Comparison of ENCODE assay signal across 8 cellular contexts in the genomic region with DNA sequence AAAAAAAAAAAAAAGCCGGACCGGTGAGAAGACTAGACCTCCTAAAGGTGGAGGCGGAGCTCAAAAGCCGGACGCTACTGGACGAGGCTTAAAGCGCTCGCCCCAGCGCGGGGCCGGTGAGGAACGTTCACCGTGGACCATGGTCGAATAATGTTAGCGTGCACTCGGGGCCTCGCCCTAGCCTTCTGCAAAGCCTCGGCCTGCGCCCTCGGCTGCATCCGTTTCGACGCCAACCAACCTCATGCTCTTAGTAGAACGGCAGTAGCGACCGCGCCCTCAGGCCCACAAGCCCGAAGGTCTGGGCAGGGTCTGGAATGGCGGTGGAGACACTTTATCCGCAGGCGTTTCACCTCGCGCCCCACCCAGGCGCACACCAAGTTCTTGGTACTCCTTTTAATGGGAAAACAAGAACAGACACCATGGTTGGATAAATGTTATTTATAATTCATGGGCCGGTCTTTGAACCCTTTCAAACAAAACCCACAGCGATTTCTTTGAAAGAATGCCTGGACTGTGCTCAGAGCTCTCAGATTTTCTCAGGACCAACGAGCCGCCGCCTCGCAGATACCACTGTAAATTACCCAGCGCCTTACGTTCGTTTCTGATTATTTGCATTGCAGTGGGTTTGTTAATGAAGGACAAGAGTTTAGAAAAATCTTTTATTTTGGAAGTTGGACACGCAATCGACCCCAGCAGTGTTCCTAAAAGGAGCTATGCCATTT. TPM values are rescaled to one million over a fixed set of nuclear protein-coding genes. Genes with fewer than 3 reads are reported as not detected.
DNase-seq lines count a peak whose midpoint lies in the region; ATAC-seq and TF ChIP-seq lines count a peak whose summit lies in the region.

No MANE protein-coding gene starts in this region.

- 0 out of 2 replicates have a peak, but pooled peaks cover 4% of the 10 kb centered on the region for H4K20me1 ChIP-seq in SK-N-SH (ENCODE audit: insufficient read depth)

- peak overlapping the region; percentile 87 for H2AFZ ChIP-seq in SK-N-SH (ENCODE audit: low read depth)

- H3K27ac ChIP-seq in SK-N-SH (ENCODE audit: low read depth in 2 of 2, low read length in 1 of 2) (peak overlapping the region; percentile 95 to 99), spleen (peak overlapping the region in 4 of 8 donors; percentile 44 to 82 (median 62)), ovary (no peak overlapping the region)

- TF ChIP-seq EP300 in SK-N-SH (IDR thresholded peaks at IDR 0.05; ENCODE audit: borderline replicate concordance in 1 of 2, low read depth in 1 of 2, low read length in 1 of 2): no peak
- no peak for TF ChIP-seq EP300 in ovary (IDR thresholded peaks at IDR 0.05)

- peak overlapping the region; percentile 91 for H3K9ac ChIP-seq in SK-N-SH

- no peaks in the 10 kb centered on the region for H3K9me3 ChIP-seq in SK-N-SH
- H3K9me3 ChIP-seq in spleen: peaks cover 0 to 3% (median 0%) of the 10 kb centered on the region in 8 donors
- no peaks in the 10 kb centered on the region for H3K9me3 ChIP-seq in ovary

- peaks cover 0 to 1% of the 10 kb centered on the region in 2 experiments for H3K36me3 ChIP-seq in SK-N-SH (replicated peaks in 1 of 2; ENCODE audit: control insufficient read depth in 1 of 2, insufficient read depth in 2 of 2, low read length in 1 of 2)
- no peaks in the 10 kb centered on the region for H3K36me3 ChIP-seq in spleen
- no peaks in the 10 kb centered on the region for H3K36me3 ChIP-seq in ovary

- H3K4me1 ChIP-seq in SK-N-SH (ENCODE audit: control insufficient read depth in 1 of 2, insufficient read depth in 2 of 2, low read depth in 1 of 2, low read length in 1 of 2) (peaks cover 4 to 26% of the 10 kb centered on the region in 2 experiments; a peak in 2 of 4 replicates), spleen (peaks cover 27 to 57% (median 53%) of the 10 kb centered on the region in 6 donors), ovary (ENCODE audit: insufficient read depth) (peaks cover 9% of the 10 kb centered on the region)

- 88% methylated on average over 44 of the region's 45 CpGs for WGBS in SK-N-SH (ENCODE audit: low lambda C conversion rate)
- 7 to 9% (median 8%) methylated on average over 36 to 45 of the region's 45 CpGs for WGBS in spleen, 5 donors
- WGBS in ovary, 3 donors: 12 to 14% (median 13%) methylated on average over 45 of the region's 45 CpGs

- H3K79me2 ChIP-seq in SK-N-SH (ENCODE audit: insufficient read depth): peaks cover 22% of the 10 kb centered on the region

- H3K4me2 ChIP-seq in SK-N-SH: peak overlapping the region; percentile 91

- H3K4me3 ChIP-seq in SK-N-SH (ENCODE audit: low read depth in 2 of 2, low read length in 1 of 2): peak overlapping the region; percentile 54 to 67
- H3K4me3 ChIP-seq in foreskin fibroblast (ENCODE audit: low read depth in 1 of 2, low read length in 2 of 2): peak overlapping the region; percentile 43 to 89
- H3K4me3 ChIP-seq in spleen: peak overlapping the region in 7 of 8 donors; percentile 8 to 67 (median 32)
- H3K4me3 ChIP-seq in ovary: no peak overlapping the region

- H3K27me3 ChIP-seq in SK-N-SH (ENCODE audit: insufficient read depth) (no peaks in the 10 kb centered on the region), spleen (replicated peaks in 1 of 7) (peaks cover 14 to 93% (median 76%) of the 10 kb centered on the region in 7 donors), ovary (peaks cover 20% of the 10 kb centered on the region)

- no peaks in the 10 kb centered on the region for H3K9me2 ChIP-seq in SK-N-SH

- intact Hi-C loops in spleen (cut with DNase I; ENCODE audit: low total_unique reads) (no loop called here), sciatic nerve (cut with DNase I) (no loop called here), ovary (cut with DNase I) (no loop called here)

- no peak for ATAC-seq in SK-N-SH treated with all-trans-retinoic acid at 6 μM for 48 hours
- no peak for ATAC-seq in sciatic nerve

- no peak for TF ChIP-seq RAD21 in SK-N-SH (IDR thresholded peaks at IDR 0.05; ENCODE audit: low read length)

- CTCF ChIA-PET in SK-N-SH (lab: Yijun Ruan, JAX): interaction anchor here (0.9 to 4.5 kb wide), 6 partner anchors 11 to 185 kb away, joined by 3 to 29 read pairs (median 4); no protein-coding TSS in a partner anchor

- POLR2A ChIA-PET in SK-N-SH (lab: Yijun Ruan, JAX): interaction anchor here (1.1 to 1.6 kb wide), 3 partner anchors 22 to 135 kb away, joined by 5 to 12 read pairs (median 5); a partner anchor contains a TSS

- no peak for DNase-seq in SK-N-SH
- DNase-seq in SK-N-DZ (ENCODE audit: low spot score): peak; percentile 52
- DNase-seq in foreskin fibroblast: peak; percentile 10 to 58
- peak; percentile 82 for DNase-seq in spleen
- DNase-seq in sciatic nerve (ENCODE audit: low spot score): no peak
- no peak for DNase-seq in ovary
- no peak for DNase-seq in NOMO-1 treated with dmso at 0.1 percent for 144 hours (lab: John Stamatoyannopoulos, UW; ENCODE audit: unreplicated experiment)

- TF ChIP-seq CTCF in SK-N-SH (IDR thresholded peaks at IDR 0.05) (no peak), foreskin fibroblast (IDR thresholded peaks at IDR 0.05; ENCODE audit: low read depth, low read length) (no peak), spleen (IDR thresholded peaks at IDR 0.05 in 8 of 11, conservative IDR thresholded peaks at IDR 0.05 in 3 of 11) (no peak), ovary (IDR thresholded peaks at IDR 0.05) (no peak)

- peaks cover 8% of the 10 kb centered on the region for H3F3A ChIP-seq in SK-N-SH (replicated peaks; ENCODE audit: insufficient read depth)

- TF ChIP-seq POLR2A in spleen (IDR thresholded peaks at IDR 0.05) (no peak), ovary (IDR thresholded peaks at IDR 0.05) (no peak)

TF ChIP-seq in SK-N-SH, 30 proteins besides CTCF, POLR2A, EP300 and RAD21:
- no peak for TF ChIP-seq FOSL2 (IDR thresholded peaks at IDR 0.05; ENCODE audit: borderline replicate concordance, low read depth)
- TF ChIP-seq FOXM1 (IDR thresholded peaks at IDR 0.05; ENCODE audit: low read depth): no peak
- TF ChIP-seq, protein P1, sequence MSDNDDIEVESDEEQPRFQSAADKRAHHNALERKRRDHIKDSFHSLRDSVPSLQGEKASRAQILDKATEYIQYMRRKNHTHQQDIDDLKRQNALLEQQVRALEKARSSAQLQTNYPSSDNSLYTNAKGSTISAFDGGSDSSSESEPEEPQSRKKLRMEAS (IDR thresholded peaks at IDR 0.05; ENCODE audit: low read depth): no peak
- no peak for TF ChIP-seq ELF1 (IDR thresholded peaks at IDR 0.05)

TF ChIP-seq in SK-N-SH treated with all-trans-retinoic acid at 6 μM for 48 hours, 23 proteins besides CTCF, POLR2A, EP300 and RAD21:
- TF ChIP-seq ZNF565 (CRISPR knock-in tag; conservative IDR thresholded peaks at IDR 0.05; ENCODE audit: low read depth): no peak
- TF ChIP-seq, protein P2, sequence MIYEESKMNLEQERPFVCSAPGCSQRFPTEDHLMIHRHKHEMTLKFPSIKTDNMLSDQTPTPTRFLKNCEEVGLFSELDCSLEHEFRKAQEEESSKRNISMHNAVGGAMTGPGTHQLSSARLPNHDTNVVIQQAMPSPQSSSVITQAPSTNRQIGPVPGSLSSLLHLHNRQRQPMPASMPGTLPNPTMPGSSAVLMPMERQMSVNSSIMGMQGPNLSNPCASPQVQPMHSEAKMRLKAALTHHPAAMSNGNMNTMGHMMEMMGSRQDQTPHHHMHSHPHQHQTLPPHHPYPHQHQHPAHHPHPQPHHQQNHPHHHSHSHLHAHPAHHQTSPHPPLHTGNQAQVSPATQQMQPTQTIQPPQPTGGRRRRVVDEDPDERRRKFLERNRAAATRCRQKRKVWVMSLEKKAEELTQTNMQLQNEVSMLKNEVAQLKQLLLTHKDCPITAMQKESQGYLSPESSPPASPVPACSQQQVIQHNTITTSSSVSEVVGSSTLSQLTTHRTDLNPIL (CRISPR knock-in tag; IDR thresholded peaks at IDR 0.05; ENCODE audit: low read depth): no peak

RNA-seq across cellular contexts. Expression of a gene that starts 1.3 kb away (rescaled TPM):
- polyA plus RNA-seq in SK-N-SH (2012; rRNA removed) (3.5 and 6.0 TPM in 2 replicates), spleen (under 1 TPM; 0.20 to 0.29 (median 0.22) TPM), ovary (not detected)
- 2.2 and 3.2 TPM in 2 replicates for polyA plus RNA-seq in SK-N-SH (2012; cell fraction: cytosol; rRNA removed)
- polyA plus RNA-seq in SK-N-SH (2012; cell fraction: nucleus; rRNA removed): 23.1 and 25.6 TPM in 2 replicates
- 10.2 and 11.3 TPM in 2 replicates for polyA plus RNA-seq in SK-N-DZ (2014; cell fraction: cytosol; rRNA removed)
- 19.9 and 23.2 TPM in 2 replicates for polyA plus RNA-seq in SK-N-DZ (2014; cell fraction: nucleus; rRNA removed)
- total RNA-seq in spleen (1 to 10 TPM in 1 of 7 donors, under 1 TPM in 6; 0.32 to 1.1 (median 0.52) TPM), sciatic nerve (0.31 TPM), ovary (not detected)

RNA-seq across cellular contexts. Expression of a gene that starts 24.0 kb away (rescaled TPM):
- polyA plus RNA-seq in SK-N-SH (2012; rRNA removed) (122 and 164 TPM in 2 replicates), spleen (10 to 100 TPM; 49.7 to 86.8 (median 65.2) TPM), ovary (10 to 100 TPM; 46.7 to 97.4 TPM)
- 172 and 191 TPM in 2 replicates for polyA plus RNA-seq in SK-N-SH (2012; cell fraction: cytosol; rRNA removed)
- 45.2 and 94.3 TPM in 2 replicates for polyA plus RNA-seq in SK-N-SH (2012; cell fraction: nucleus; rRNA removed)
- polyA plus RNA-seq in SK-N-DZ (2014; cell fraction: cytosol; rRNA removed): 238 and 247 TPM in 2 replicates
- 176 and 188 TPM in 2 replicates for polyA plus RNA-seq in SK-N-DZ (2014; cell fraction: nucleus; rRNA removed)
- total RNA-seq in spleen (10 to 100 TPM; 62.5 to 98.5 (median 82.4) TPM), sciatic nerve (84.8 TPM), ovary (10 to 100 TPM; 45.8 to 79.0 (median 71.7) TPM)

Comparison
In these comparisons a context has a peak if more than half of its experiments do, and no peak if none do; other contexts are left out.
1. DNase-seq: peak in SK-N-DZ (single experiment), foreskin fibroblast (2 of 2) and spleen (single experiment); none in SK-N-SH (single experiment), sciatic nerve (single experiment), ovary (0 of 5) and NOMO-1 treated with dmso at 0.1 percent for 144 hours (single experiment).
2. H3K27ac ChIP-seq: peak in SK-N-SH (2 of 2); none in ovary (0 of 2).